In the genomic region with DNA sequence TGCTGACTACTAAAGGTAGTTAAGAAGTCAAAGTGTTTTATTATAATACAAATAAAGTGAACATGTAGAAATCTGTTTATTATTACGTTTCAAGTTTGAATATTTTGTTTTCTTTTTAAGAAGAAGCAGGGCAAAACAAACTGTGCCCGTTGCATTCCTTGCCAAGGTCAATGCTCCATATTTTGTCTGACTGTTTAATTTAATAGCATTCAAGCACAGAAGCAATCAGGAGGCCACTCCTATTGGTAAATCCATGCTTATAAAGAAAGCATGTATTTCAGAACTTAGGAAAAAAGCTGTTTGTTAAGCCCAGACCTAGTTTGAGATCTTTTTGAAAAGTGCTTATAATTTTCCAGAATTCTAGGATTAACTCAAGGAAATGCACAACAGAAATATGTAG, we compare ENCODE assay signal across 22 cellular contexts. TPM values are rescaled to one million over a fixed set of nuclear protein-coding genes. Genes with fewer than 3 reads are reported as not detected.
DNase-seq lines count a peak whose midpoint lies in the region; ATAC-seq, FAIRE-seq and TF ChIP-seq lines count a peak whose summit lies in the region.
"Had no signal": no experiment of that assay in that cellular context is flagged by ENCODE, and none has a peak within 500 bp of the region (broad histone marks: within the 10 kb centered on the region; RNA-seq: fewer than 3 reads in every experiment).

No MANE protein-coding gene starts in this region.

- H3K27me3 ChIP-seq in astrocyte (ENCODE audit: insufficient read depth, low read length), result no peaks in the 10 kb centered on the region
- no peaks in the 10 kb centered on the region for H3K27me3 ChIP-seq in lower lobe of right lung (ENCODE audit: low read depth)
- H3K27me3 ChIP-seq in skeletal muscle satellite cell (ENCODE audit: control insufficient read depth, insufficient read depth, low read length), result no peaks in the 10 kb centered on the region

- peak overlapping the region; percentile 53 for H3K27ac ChIP-seq in astrocyte (ENCODE audit: low read depth, low read length)
- H3K27ac ChIP-seq in lower lobe of right lung, result peak overlapping the region; percentile 33
- H3K27ac ChIP-seq: VCaP had no signal

- H3K4me2 ChIP-seq in astrocyte (ENCODE audit: low read length) (peak overlapping the region; percentile 77), skeletal muscle satellite cell (ENCODE audit: low read length) (no peak overlapping the region)

- H3K4me3 ChIP-seq in astrocyte (ENCODE audit: insufficient read depth, low read depth, low read length) (no peak overlapping the region), lower lobe of right lung (no peak overlapping the region), skeletal muscle satellite cell (ENCODE audit: low read length) (no peak overlapping the region)

- no peak for FAIRE-seq in astrocyte (lab: Jason Lieb, UNC)

- H3K9me3 ChIP-seq in astrocyte (ENCODE audit: insufficient read depth, low read depth, low read length), result no peaks in the 10 kb centered on the region
- H3K9me3 ChIP-seq in lower lobe of right lung, result no peaks in the 10 kb centered on the region
- no peaks in the 10 kb centered on the region for H3K9me3 ChIP-seq in skeletal muscle satellite cell (replicated peaks; ENCODE audit: low read length)

- peaks cover 6% of the 10 kb centered on the region for H4K20me1 ChIP-seq in astrocyte (ENCODE audit: insufficient read depth, low read length)

- peaks cover 30% of the 10 kb centered on the region for H3K79me2 ChIP-seq in astrocyte (ENCODE audit: insufficient read depth, low read length)

- peaks cover 5% of the 10 kb centered on the region for H3K9me3 Mint-ChIP-seq in astrocyte (ENCODE audit: unreplicated experiment)
- H3K9me3 Mint-ChIP-seq: T-helper 1 cell treated with Interleukin-12 subunit alpha and Interleukin-12 subunit beta and Interleukin-4 antibody, amounts not matched to agents 30 μg/mL and 1 μg/mL, for 36 hours had no signal

- ATAC-seq in lower lobe of right lung (no peak), GM18502 (IDR thresholded peaks at IDR 0.05; ENCODE audit: poor library complexity, unreplicated experiment) (no peak)
- ATAC-seq: naive thymus-derived CD4-positive, alpha-beta T cell had no signal

- H3K36me3 ChIP-seq in astrocyte (ENCODE audit: insufficient read depth, low read length) (no peaks in the 10 kb centered on the region), lower lobe of right lung (no peaks in the 10 kb centered on the region), skeletal muscle satellite cell (ENCODE audit: insufficient read depth, low read length) (no peaks in the 10 kb centered on the region)

- no peaks in the 10 kb centered on the region for H3K27me3 Mint-ChIP-seq in astrocyte (ENCODE audit: low read depth, unreplicated experiment)
- H3K27me3 Mint-ChIP-seq: progenitor cell of endocrine pancreas had no signal

- TF ChIP-seq CTCF in astrocyte (IDR thresholded peaks at IDR 0.05; ENCODE audit: insufficient read depth, low read depth, low read length) (no peak), lower lobe of right lung (IDR thresholded peaks at IDR 0.05) (no peak)

- H3K4me3 Mint-ChIP-seq in astrocyte (ENCODE audit: unreplicated experiment), result no peak overlapping the region
- H3K4me3 Mint-ChIP-seq: naive thymus-derived CD4-positive, alpha-beta T cell; T-helper 1 cell treated with Interleukin-12 subunit alpha and Interleukin-12 subunit beta and Interleukin-4 antibody, amounts not matched to agents 30 μg/mL and 1 μg/mL, for 36 hours had no signal

- H2AFZ ChIP-seq in astrocyte (ENCODE audit: low read depth, low read length), result no peak overlapping the region

- peaks cover 55% of the 10 kb centered on the region for H3K4me1 Mint-ChIP-seq in astrocyte (ENCODE audit: low read depth, unreplicated experiment)
- H3K4me1 Mint-ChIP-seq: naive thymus-derived CD4-positive, alpha-beta T cell had no signal

- no peaks in the 10 kb centered on the region for H3K36me3 Mint-ChIP-seq in astrocyte (ENCODE audit: low read depth, unreplicated experiment)
- H3K36me3 Mint-ChIP-seq: naive thymus-derived CD4-positive, alpha-beta T cell had no signal

- peak overlapping the region; percentile 88 for H3K27ac Mint-ChIP-seq in astrocyte (ENCODE audit: unreplicated experiment)
- H3K27ac Mint-ChIP-seq: naive thymus-derived CD4-positive, alpha-beta T cell; T-helper 1 cell treated with Interleukin-12 subunit alpha and Interleukin-12 subunit beta and Interleukin-4 antibody, amounts not matched to agents 30 μg/mL and 1 μg/mL, for 36 hours had no signal

- intact Hi-C loops in lower lobe of right lung (cut with DNase I), result no loop called here

- H3K4me1 ChIP-seq in astrocyte (ENCODE audit: insufficient read depth, low read length) (peaks cover 21% of the 10 kb centered on the region), lower lobe of right lung (peaks cover 23% of the 10 kb centered on the region), skeletal muscle satellite cell (ENCODE audit: control insufficient read depth, insufficient read depth, low read length) (peaks cover 19% of the 10 kb centered on the region)

- H3K9ac ChIP-seq in astrocyte (ENCODE audit: low read length), result no peak overlapping the region
- peak overlapping the region; percentile 38 for H3K9ac ChIP-seq in skeletal muscle satellite cell (ENCODE audit: low read depth, low read length)

- DNase-seq in HCEC 1CT (peak; percentile 7), astrocyte (ENCODE audit: low read depth) (no peak), lower lobe of right lung (no peak), HUDEP-2 (lab: John Stamatoyannopoulos, UW; ENCODE audit: unreplicated experiment in 76 of 76) (no peak), NCI-H146 treated with DMSO at 0.1 percent for 48 hours (lab: John Stamatoyannopoulos, UW; ENCODE audit: unreplicated experiment) (no peak)
- DNase-seq in stimulated activated CD4-positive, alpha-beta T cell treated with anti-CD3 and anti-CD28 coated beads, Interleukin-2, amount 100 ng/mL, for 48 hours, result no peak
- DNase-seq: activated CD4-positive, alpha-beta T cell treated with anti-CD3 and anti-CD28 coated beads, Interleukin-2, amount 50 U/mL, for 1 hour; activated CD8-positive, alpha-beta memory T cell treated with anti-CD3 and anti-CD28 coated beads, Interleukin-2, amount 50 U/mL, for 4 hours; activated effector memory CD4-positive, alpha-beta T cell treated with Interleukin-2 at 50 U/mL for 16 hours; DMS79 treated with DMSO at 0.1 percent for 48 hours; erythroblast; Karpas-422; naive thymus-derived CD4-positive, alpha-beta T cell; NCI-H1092; NCI-H2081 treated with DMSO at 0.1 percent for 48 hours; SHP77; stimulated activated CD4-positive, alpha-beta T cell treated with anti-CD3 and anti-CD28 coated beads, Interleukin-12 subunit alpha, Interleukin-12 subunit beta, amount 100 ng/mL, for 4 hours had no signal

RNA-seq across cellular contexts. Expression of a gene that starts 51.6 kb away (rescaled TPM):
- total RNA-seq in astrocyte, result 33.2 and 34.2 TPM in 2 replicates
- 16.3 TPM for total RNA-seq in lower lobe of right lung
- 5.9 and 10.9 TPM in 2 replicates for total RNA-seq in skeletal muscle satellite cell (2012; rRNA removed)
